Comparison of ENCODE assay signal across 35 cellular contexts in the genomic region with DNA sequence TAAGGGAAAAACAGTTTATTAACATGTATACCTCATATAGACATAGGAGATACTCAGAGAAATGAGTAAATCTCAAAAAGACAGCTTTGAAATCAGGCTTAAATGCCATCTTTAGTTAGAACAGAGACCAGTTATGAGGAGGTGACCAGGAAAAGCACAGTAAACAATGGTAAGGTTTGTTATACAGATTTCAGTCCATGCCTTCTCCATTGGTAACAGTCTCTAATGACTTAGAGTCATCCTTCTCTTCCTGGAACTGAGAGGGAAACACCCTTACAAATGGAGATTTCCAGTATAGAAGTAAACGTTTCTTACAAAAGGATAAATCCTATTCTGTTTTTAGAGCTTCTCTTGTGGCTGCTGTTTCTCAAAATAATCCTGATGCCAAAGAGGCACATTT.
DNase-seq lines count a peak whose midpoint lies in the region; ATAC-seq and TF ChIP-seq lines count a peak whose summit lies in the region.
"Had no signal": no experiment of that assay in that cellular context is flagged by ENCODE, and none has a peak within 500 bp of the region (broad histone marks: within the 10 kb centered on the region; RNA-seq: fewer than 3 reads in every experiment).

No MANE protein-coding gene starts in this region.

- peaks cover 1% of the 10 kb centered on the region for H3K4me1 Mint-ChIP-seq in chondrocyte (ENCODE audit: low read depth)
- H3K4me1 Mint-ChIP-seq: B cell; CD14-positive monocyte; CD4-positive, alpha-beta memory T cell; CD4-positive, CD25-positive, alpha-beta regulatory T cell; CD8-positive, alpha-beta memory T cell had no signal

- peak; percentile 13 for DNase-seq in COLO829 (ENCODE audit: low spot score)
- no peak for DNase-seq in GM23248
- DNase-seq in SK-MEL-5 (ENCODE audit: low read depth, low spot score), result peak; percentile 67
- DNase-seq in foreskin melanocyte, result peak; percentile 55
- DNase-seq in NCI-H2227 treated with DMSO at 0.1 percent for 48 hours (lab: John Stamatoyannopoulos, UW), result no peak
- no peak for DNase-seq in chondrocyte (ENCODE audit: low spot score)
- no peak for DNase-seq in NCI-H187 treated with DMSO at 0.1 percent for 48 hours (lab: John Stamatoyannopoulos, UW)
- DNase-seq: 8988T; ACHN; AML-193; BE2C; C1 segment of cervical spinal cord; Caco-2; Calu3; CD4-positive, alpha-beta memory T cell; CD4-positive, alpha-beta T cell; CD4-positive, CD25-positive, alpha-beta regulatory T cell; CD8-positive, alpha-beta memory T cell; CD8-positive, alpha-beta T cell; COR-L47; DMS 273 treated with DMSO at 0.1 percent for 48 hours; DMS153; DMS53; DMS79; DMS79 treated with DMSO at 0.1 percent for 48 hours; DND-41; EL had no signal

- no peaks in the 10 kb centered on the region for H3K36me3 ChIP-seq in GM23248 (ENCODE audit: low read depth)
- H3K36me3 ChIP-seq: BE2C; BLaER1; BLaER1 treated with 17β-estradiol and CSF1 and Interleukin-3, amounts not matched to agents 10 nM and 100 nM had no signal

- no peaks in the 10 kb centered on the region for H3K27me3 ChIP-seq in GM23248 (replicated peaks; ENCODE audit: insufficient read depth)
- H3K27me3 ChIP-seq: BLaER1; BLaER1 treated with 17β-estradiol and CSF1 and Interleukin-3, amounts not matched to agents 10 nM and 100 nM had no signal

- TF ChIP-seq CTCF in chondrocyte (IDR thresholded peaks at IDR 0.05), result no peak

- H3K9me3 ChIP-seq in GM23248 (ENCODE audit: low read depth), result no peaks in the 10 kb centered on the region
- H3K9me3 ChIP-seq: A549, BE2C, BLaER1 had no signal

- in situ Hi-C loops in GM23248 (cut with MboI), result no loop called here
- in situ Hi-C loops in SK-MEL-5 (cut with HindIII; ENCODE audit: low pct_unique_long_range_greater_than_20kb, low sequenced_read_pairs), result no loop called here

- no peaks in the 10 kb centered on the region for H3F3A ChIP-seq in GM23248 (ENCODE audit: insufficient read depth)

- H3K79me2 ChIP-seq in GM23248 (ENCODE audit: insufficient read depth), result no peaks in the 10 kb centered on the region

- H2AFZ ChIP-seq in GM23248, result 0 out of 2 replicates have a peak overlapping the region, but pooled peaks have one; percentile 11

- WGBS in GM23248 (ENCODE audit: low coverage in 1 of 2, low lambda C conversion rate in 2 of 2, missing lambda C conversion rate in 2 of 2), 2 experiments, result 85 to 97% methylated on average over 1 of the region's 1 CpG

- H3K27ac Mint-ChIP-seq in chondrocyte (ENCODE audit: unreplicated experiment), result no peak overlapping the region
- H3K27ac Mint-ChIP-seq: B cell; CD14-positive monocyte; CD4-positive, alpha-beta memory T cell; CD4-positive, alpha-beta T cell; CD4-positive, CD25-positive, alpha-beta regulatory T cell; CD8-positive, alpha-beta memory T cell; CD8-positive, alpha-beta T cell had no signal

- peaks cover 1% of the 10 kb centered on the region; the same call in 1 of the 2 replicates for H3K4me1 ChIP-seq in GM23248 (ENCODE audit: insufficient read depth)
- H3K4me1 ChIP-seq: A549; BE2C; BLaER1; BLaER1 treated with 17β-estradiol and CSF1 and Interleukin-3, amounts not matched to agents 10 nM and 100 nM; Caco-2 had no signal

- H3K9me2 ChIP-seq in GM23248 (ENCODE audit: insufficient read depth), result no peaks in the 10 kb centered on the region

- H3K9ac ChIP-seq in GM23248, result no peak overlapping the region
- H3K9ac ChIP-seq: BLaER1; BLaER1 treated with 17β-estradiol and CSF1 and Interleukin-3, amounts not matched to agents 10 nM and 100 nM had no signal

- H4K20me1 ChIP-seq in GM23248 (ENCODE audit: insufficient read depth), result no peaks in the 10 kb centered on the region
- H4K20me1 ChIP-seq: BLaER1; BLaER1 treated with 17β-estradiol and CSF1 and Interleukin-3, amounts not matched to agents 10 nM and 100 nM had no signal

- no peaks in the 10 kb centered on the region for H3K36me3 Mint-ChIP-seq in chondrocyte (ENCODE audit: low read depth)
- H3K36me3 Mint-ChIP-seq: CD14-positive monocyte; CD4-positive, alpha-beta memory T cell; CD4-positive, CD25-positive, alpha-beta regulatory T cell; CD8-positive, alpha-beta memory T cell; CD8-positive, alpha-beta T cell had no signal

- H3K27ac ChIP-seq in GM23248, result no peak overlapping the region
- H3K27ac ChIP-seq: 22Rv1; A549; BLaER1; BLaER1 treated with 17β-estradiol and CSF1 and Interleukin-3, amounts not matched to agents 10 nM and 100 nM; C4-2B had no signal

- no peaks in the 10 kb centered on the region for H3K27me3 Mint-ChIP-seq in chondrocyte (ENCODE audit: low read depth)
- H3K27me3 Mint-ChIP-seq: B cell; CD4-positive, alpha-beta memory T cell; CD4-positive, alpha-beta T cell; CD4-positive, CD25-positive, alpha-beta regulatory T cell; CD8-positive, alpha-beta memory T cell had no signal

- H3K4me2 ChIP-seq in GM23248 (ENCODE audit: unreplicated experiment), result no peak overlapping the region
- H3K4me2 ChIP-seq: A549; BLaER1; BLaER1 treated with 17β-estradiol and CSF1 and Interleukin-3, amounts not matched to agents 10 nM and 100 nM had no signal

- no peak for ATAC-seq in HG02610 (IDR thresholded peaks at IDR 0.05; ENCODE audit: unreplicated experiment)
- ATAC-seq: A549; CD8-positive, alpha-beta T cell had no signal

- H3K4me3 Mint-ChIP-seq in chondrocyte (ENCODE audit: unreplicated experiment), result no peak overlapping the region
- H3K4me3 Mint-ChIP-seq: B cell; CD14-positive monocyte; CD4-positive, alpha-beta memory T cell; CD4-positive, alpha-beta T cell; CD4-positive, CD25-positive, alpha-beta regulatory T cell; CD8-positive, alpha-beta memory T cell; CD8-positive, alpha-beta T cell had no signal

- H3K9me3 Mint-ChIP-seq in chondrocyte (ENCODE audit: low read depth), result peaks cover 8% of the 10 kb centered on the region
- H3K9me3 Mint-ChIP-seq: CD4-positive, alpha-beta T cell had no signal

- no peak overlapping the region for H3K4me3 ChIP-seq in GM23248
- H3K4me3 ChIP-seq: A549; BLaER1; BLaER1 treated with 17β-estradiol and CSF1 and Interleukin-3, amounts not matched to agents 10 nM and 100 nM had no signal

Comparison
In these comparisons a context has a peak if more than half of its experiments do, and no peak if none do; other contexts are left out.
1. DNase-seq: peak in COLO829 (single experiment), SK-MEL-5 (single experiment) and foreskin melanocyte (single experiment); none in GM23248 (single experiment), NCI-H2227 treated with DMSO at 0.1 percent for 48 hours (single experiment), chondrocyte (single experiment) and NCI-H187 treated with DMSO at 0.1 percent for 48 hours (single experiment).